23 cellular contexts compared by ENCODE assay signal in the genomic region with DNA sequence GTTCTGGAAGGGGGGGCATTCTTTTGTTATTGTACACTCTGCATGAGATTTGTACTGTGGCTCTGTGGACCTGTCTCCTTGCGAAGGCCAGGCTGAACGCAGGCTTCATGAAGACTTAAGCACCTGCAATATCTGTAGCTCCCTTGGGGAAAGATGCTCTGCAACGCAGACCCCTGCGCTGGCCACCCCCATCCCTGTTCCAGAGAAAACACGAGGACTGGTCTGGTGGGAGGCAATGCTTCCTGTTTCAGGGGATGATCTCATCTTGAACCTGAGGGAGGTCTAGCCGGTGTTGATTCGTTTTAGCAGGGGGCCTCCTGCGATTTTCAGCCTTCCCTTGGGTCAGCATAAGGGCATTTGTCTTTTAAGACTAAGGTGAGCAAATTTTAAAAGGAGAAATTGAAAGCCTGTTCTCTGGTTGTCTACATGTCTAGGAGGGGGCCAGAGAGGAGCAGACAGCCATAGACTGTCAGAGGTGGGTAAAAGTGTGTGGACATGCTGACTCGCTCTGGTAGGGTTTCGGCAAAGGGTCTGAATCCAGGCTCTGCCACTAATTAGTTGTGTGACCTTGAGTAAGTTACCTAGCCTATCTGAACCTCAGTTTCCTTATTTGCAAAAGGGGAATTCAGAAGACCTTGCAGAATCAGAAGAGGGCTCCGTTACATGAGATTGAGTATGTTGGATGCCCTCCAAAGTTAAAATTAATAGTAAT.
A peak's percentile ranks its signal among the peaks of the same experiment; 100 is the strongest.
DNase-seq lines count a peak whose midpoint lies in the region; ATAC-seq and TF ChIP-seq lines count a peak whose summit lies in the region.
"Had no signal": no experiment of that assay in that cellular context is flagged by ENCODE, and none has a peak within 500 bp of the region (broad histone marks: within the 10 kb centered on the region; RNA-seq: fewer than 3 reads in every experiment).

No MANE protein-coding gene starts in this region.

- no peak for TF ChIP-seq CTCF in VCaP (conservative IDR thresholded peaks at IDR 0.05)

- DNase-seq in cardiac septum (ENCODE audit: low spot score) (peak; percentile 54), left cardiac atrium (no peak), left lobe of liver (ENCODE audit: low spot score) (peak; percentile 18), ureter (ENCODE audit: low spot score) (peak; percentile 14), dedifferentiated amniotic fluid mesenchymal stem cell (ENCODE audit: extremely low spot score) (no peak)
- DNase-seq: activated naive CD4-positive, alpha-beta T cell treated with anti-CD3 and anti-CD28 coated beads, Interleukin-2, amount 50 U/mL, for 16 hours; amniotic stem cell; brain microvascular endothelial cell; DMS 273 treated with DMSO at 0.1 percent for 48 hours; hypothalamus; NCI-H146; NCI-H446; NCI-H748 treated with DMSO at 0.1 percent for 48 hours; SIG-M5; sigmoid colon; stimulated activated CD4-positive, alpha-beta T cell treated with anti-CD3 and anti-CD28 coated beads, Interleukin-4, amount 100 ng/mL, for 1 hour; stomach; T1000 had no signal

- peak overlapping the region; percentile 61; the same call in 1 of the 2 replicates for H3K27ac ChIP-seq in VCaP
- H3K27ac ChIP-seq: brain microvascular endothelial cell, prostate gland, sigmoid colon, stomach had no signal

- intact Hi-C loops in cardiac septum (cut with DNase I): no loop called here
- intact Hi-C loops in left cardiac atrium (cut with DNase I): loop anchor here in 1 of 2 donors (10.0 kb wide), 1 partner anchor 257 kb away; no protein-coding TSS in a partner anchor

- ATAC-seq in left cardiac atrium (no peak), left lobe of liver (no peak), HG02571 (IDR thresholded peaks at IDR 0.05; ENCODE audit: unreplicated experiment) (no peak), HG03460 (IDR thresholded peaks at IDR 0.05; ENCODE audit: unreplicated experiment) (no peak)
- ATAC-seq: CD8-positive, alpha-beta T cell had no signal

Comparison
In these comparisons a context has a peak if more than half of its experiments do, and no peak if none do; other contexts are left out.
1. DNase-seq: peak in cardiac septum (single experiment), left lobe of liver (single experiment) and ureter (single experiment); none in left cardiac atrium (single experiment) and dedifferentiated amniotic fluid mesenchymal stem cell (single experiment).